40 cellular contexts compared by ENCODE assay signal in genomic region chr1:159712080-159712479, GRCh38. TPM values are rescaled to one million over a fixed set of nuclear protein-coding genes. Genes with fewer than 3 reads are reported as not detected.
"Had no signal": no experiment of that assay in that cellular context is flagged by ENCODE, and none has a peak within 500 bp of the region (broad histone marks: within the 10 kb centered on the region; RNA-seq: fewer than 3 reads in every experiment).

No MANE protein-coding gene starts in this region.

- FAIRE-seq: endometrium, endothelial cell of umbilical vein, TTC549 had no signal

- H3K4me3 Mint-ChIP-seq: activated B cell treated with CpG ODN at 0.5 μM for 24 hours; activated CD8-positive, alpha-beta T cell treated with anti-CD3 and anti-CD28 coated beads for 36 hours; activated naive CD4-positive, alpha-beta T cell treated with anti-CD3 and anti-CD28 coated beads for 36 hours; activated naive CD4-positive, alpha-beta T cell treated with anti-CD3 and anti-CD28 coated beads, Interleukin-2, amount 50 U/mL, for 24 hours; activated naive CD8-positive, alpha-beta T cell treated with anti-CD3 and anti-CD28 coated beads for 36 hours; activated naive CD8-positive, alpha-beta T cell treated with anti-CD3 and anti-CD28 coated beads, Interleukin-2, amount 50 U/mL, for 24 hours; activated T-helper 1 cell treated with anti-CD3 and anti-CD28 coated beads, Interleukin-12 subunit alpha, Interleukin-12 subunit beta, Interleukin-2, Interleukin-4 antibody, amounts not matched to agents 30 ng/mL and 10 ng/mL and 1 ng/mL, durations not matched to agents 14 hours and 24 hours and 36 hours; brain had no signal

- H3K36me3 ChIP-seq: adrenal gland, breast epithelium, cardiac muscle cell, colonic mucosa, esophagus squamous epithelium, gastroesophageal sphincter, WERI-Rb-1 had no signal

- H3K4me3 ChIP-seq: adrenal gland, breast epithelium, cardiac muscle cell, colonic mucosa, esophagus squamous epithelium, gastroesophageal sphincter had no signal

- H3K36me3 Mint-ChIP-seq: activated naive CD4-positive, alpha-beta T cell treated with anti-CD3 and anti-CD28 coated beads, Interleukin-2, amount 50 U/mL, for 24 hours; activated naive CD8-positive, alpha-beta T cell treated with anti-CD3 and anti-CD28 coated beads for 36 hours; brain had no signal

- ATAC-seq: activated CD4-positive, CD25-positive, alpha-beta regulatory T cell treated with anti-CD3 and anti-CD28 coated beads, Interleukin-2, amount 50 U/mL, for 24 hours; activated CD8-positive, alpha-beta T cell treated with anti-CD3 and anti-CD28 coated beads for 36 hours; activated naive CD8-positive, alpha-beta T cell treated with anti-CD3 and anti-CD28 coated beads, Interleukin-2, amount 50 U/mL, for 24 hours; gastroesophageal sphincter had no signal

- H3K27me3 ChIP-seq: adrenal gland, breast epithelium, cardiac muscle cell, colonic mucosa, esophagus squamous epithelium, gastroesophageal sphincter had no signal

- DNase-seq: activated B cell treated with CpG ODN at 0.5 μM for 24 hours; activated CD4-positive, alpha-beta T cell treated with anti-CD3 and anti-CD28 coated beads for 48 hours; activated CD4-positive, alpha-beta T cell treated with anti-CD3 and anti-CD28 coated beads, Interleukin-2, amount 50 U/mL, for 1 hour; activated CD4-positive, alpha-beta T cell treated with anti-CD3 and anti-CD28 coated beads, Interleukin-2, amount 50 U/mL, for 48 hours; activated CD8-positive, alpha-beta memory T cell treated with anti-CD3 and anti-CD28 coated beads for 24 hours; activated CD8-positive, alpha-beta T cell treated with anti-CD3 and anti-CD28 coated beads for 36 hours; activated effector memory CD4-positive, alpha-beta T cell treated with anti-CD3 and anti-CD28 coated beads, Interleukin-2, amount 50 U/mL, for 16 hours; activated naive CD4-positive, alpha-beta T cell treated with anti-CD3 and anti-CD28 coated beads for 36 hours; activated naive CD8-positive, alpha-beta T cell treated with anti-CD3 and anti-CD28 coated beads for 36 hours; activated naive CD8-positive, alpha-beta T cell treated with anti-CD3 and anti-CD28 coated beads, Interleukin-2, amount 50 U/mL, for 24 hours; activated T-cell treated with anti-CD3 and anti-CD28 coated beads, Interleukin-2, amount 50 U/mL, for 48 hours; adrenal gland; amygdala; aorta; central memory CD4-positive, alpha-beta T cell; cerebellar nuclear complex; colonic mucosa; effector CD8-positive, alpha-beta T cell; esophagus squamous epithelium; foreskin melanocyte; T-helper 2 cell; WERI-Rb-1 had no signal

- H3K9me3 Mint-ChIP-seq: activated B cell treated with CpG ODN at 0.5 μM for 24 hours; activated CD8-positive, alpha-beta T cell treated with anti-CD3 and anti-CD28 coated beads for 36 hours; activated naive CD4-positive, alpha-beta T cell treated with anti-CD3 and anti-CD28 coated beads for 36 hours; activated naive CD4-positive, alpha-beta T cell treated with anti-CD3 and anti-CD28 coated beads, Interleukin-2, amount 50 U/mL, for 24 hours; activated naive CD8-positive, alpha-beta T cell treated with anti-CD3 and anti-CD28 coated beads for 36 hours; activated T-helper 1 cell treated with anti-CD3 and anti-CD28 coated beads, Interleukin-12 subunit alpha, Interleukin-12 subunit beta, Interleukin-2, Interleukin-4 antibody, amounts not matched to agents 30 ng/mL and 10 ng/mL and 1 ng/mL, durations not matched to agents 14 hours and 24 hours and 36 hours; activated T-helper 2 cell treated with anti-CD3 and anti-CD28 coated beads, Interferon-gamma antibody, Interleukin-2, Interleukin-4, amounts not matched to agents 10 μg/mL and 5 μg/mL and 100 μg/mL, durations not matched to agents 14 hours and 24 hours and 36 hours had no signal

- H3K27ac ChIP-seq: adrenal gland, cardiac muscle cell, colonic mucosa, epithelial cell of prostate, esophagus squamous epithelium, gastroesophageal sphincter, WERI-Rb-1 had no signal

- H3K4me1 ChIP-seq: adrenal gland, breast epithelium, colonic mucosa, esophagus squamous epithelium, gastroesophageal sphincter had no signal

- H3K9me3 ChIP-seq: adrenal gland, breast epithelium, colonic mucosa, esophagus squamous epithelium, gastroesophageal sphincter had no signal

- H3K27ac Mint-ChIP-seq: activated B cell treated with CpG ODN at 0.5 μM for 24 hours; activated CD8-positive, alpha-beta T cell treated with anti-CD3 and anti-CD28 coated beads for 36 hours; activated naive CD4-positive, alpha-beta T cell treated with anti-CD3 and anti-CD28 coated beads for 36 hours; activated naive CD4-positive, alpha-beta T cell treated with anti-CD3 and anti-CD28 coated beads, Interleukin-2, amount 50 U/mL, for 24 hours; activated naive CD8-positive, alpha-beta T cell treated with anti-CD3 and anti-CD28 coated beads for 36 hours; activated naive CD8-positive, alpha-beta T cell treated with anti-CD3 and anti-CD28 coated beads, Interleukin-2, amount 50 U/mL, for 24 hours; activated T-helper 1 cell treated with anti-CD3 and anti-CD28 coated beads, Interleukin-12 subunit alpha, Interleukin-12 subunit beta, Interleukin-2, Interleukin-4 antibody, amounts not matched to agents 30 ng/mL and 10 ng/mL and 1 ng/mL, durations not matched to agents 14 hours and 24 hours and 36 hours; activated T-helper 2 cell treated with anti-CD3 and anti-CD28 coated beads, Interferon-gamma antibody, Interleukin-2, Interleukin-4, amounts not matched to agents 10 μg/mL and 5 μg/mL and 100 μg/mL, durations not matched to agents 14 hours and 24 hours and 36 hours; brain had no signal

- H3K4me1 Mint-ChIP-seq: activated B cell treated with CpG ODN at 0.5 μM for 24 hours; activated naive CD4-positive, alpha-beta T cell treated with anti-CD3 and anti-CD28 coated beads, Interleukin-2, amount 50 U/mL, for 24 hours; activated naive CD8-positive, alpha-beta T cell treated with anti-CD3 and anti-CD28 coated beads for 36 hours; activated naive CD8-positive, alpha-beta T cell treated with anti-CD3 and anti-CD28 coated beads, Interleukin-2, amount 50 U/mL, for 24 hours; brain had no signal

RNA-seq across cellular contexts. Expression of gene CRP, which starts 2.3 kb away (rescaled TPM):
- total RNA-seq: activated B cell treated with CpG ODN at 0.5 μM for 24 hours; activated CD8-positive, alpha-beta T cell treated with anti-CD3 and anti-CD28 coated beads for 36 hours; activated naive CD4-positive, alpha-beta T cell treated with anti-CD3 and anti-CD28 coated beads for 36 hours; activated naive CD8-positive, alpha-beta T cell treated with anti-CD3 and anti-CD28 coated beads for 36 hours; activated T-helper 1 cell treated with anti-CD3 and anti-CD28 coated beads, Interleukin-12 subunit alpha, Interleukin-12 subunit beta, Interleukin-2, Interleukin-4 antibody, amounts not matched to agents 30 ng/mL and 10 ng/mL and 1 ng/mL, durations not matched to agents 14 hours and 24 hours and 36 hours; activated T-helper 2 cell treated with anti-CD3 and anti-CD28 coated beads, Interferon-gamma antibody, Interleukin-2, Interleukin-4, amounts not matched to agents 10 μg/mL and 5 μg/mL and 100 μg/mL, durations not matched to agents 14 hours and 24 hours and 36 hours; cardiac muscle cell; dermis microvascular lymphatic vessel endothelial cell; endothelial cell of umbilical vein; esophagus squamous epithelium; fibroblast of lung; fibroblast of villous mesenchyme; glomerular endothelial cell; T-helper 1 cell treated with Interleukin-12 subunit alpha and Interleukin-12 subunit beta and Interleukin-4 antibody, amounts not matched to agents 30 ng/mL and 1 ng/mL, for 36 hours had no signal
- polyA plus RNA-seq: cardiac muscle cell, endothelial cell of umbilical vein, esophagus, fibroblast of lung had no signal
